ENCODE assay signal across 1 cellular context in the genomic region with DNA sequence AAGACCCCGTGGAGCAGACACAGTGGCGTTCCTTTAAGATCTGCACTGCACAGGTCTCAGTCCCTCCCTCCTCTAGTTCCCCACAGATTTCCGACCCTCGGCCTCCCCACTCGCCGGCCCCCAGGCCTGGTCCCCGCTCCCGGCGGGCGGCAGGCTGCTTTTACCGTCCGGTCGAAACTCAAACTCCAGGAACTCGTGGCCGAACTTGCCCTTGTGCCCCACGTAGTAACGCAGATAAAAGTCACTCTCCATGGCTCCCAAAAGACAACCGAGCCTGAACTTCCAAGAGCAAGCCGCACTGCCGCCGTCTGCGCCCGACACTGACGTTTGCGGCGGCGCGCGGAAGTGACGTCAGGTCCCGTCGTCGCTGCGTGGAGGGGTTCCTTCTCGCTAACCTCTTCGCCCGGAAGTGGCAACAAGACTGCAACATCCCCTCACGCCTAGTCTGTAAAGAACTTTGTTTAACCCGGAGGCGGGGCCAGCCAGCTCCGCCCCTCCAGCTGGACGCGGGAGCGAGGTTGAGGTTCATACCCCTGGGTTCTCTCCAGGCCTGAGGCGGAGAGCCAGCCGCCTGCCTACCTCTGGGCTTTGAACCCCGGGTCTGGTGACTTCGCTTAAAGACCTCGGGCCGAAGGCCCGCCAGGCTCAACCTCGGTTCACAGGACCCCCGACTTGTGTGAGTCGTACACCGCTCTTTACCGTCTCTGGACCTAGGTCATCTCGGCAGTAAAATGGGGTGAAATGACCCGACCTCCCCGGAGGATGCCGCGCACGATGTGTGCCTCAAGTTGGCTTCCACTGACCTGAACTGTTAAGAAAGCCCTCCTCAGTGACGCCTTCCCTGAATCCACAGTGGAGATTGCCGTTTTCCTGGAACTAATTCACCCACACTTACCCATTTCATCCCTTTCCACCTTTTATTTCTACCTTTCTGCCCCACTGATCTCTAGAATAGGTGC.
TF ChIP-seq lines count a peak whose summit lies in the region.

A gene (minus strand): TSS at position 322 of the 959 bp plus-strand sequence. CDS start 70 bp downstream, at position 252.

TF ChIP-seq in HEK293, 187 proteins besides CTCF, POLR2A, EP300 and RAD21 (continued from another document and continues in another):
- TF ChIP-seq, protein P1, sequence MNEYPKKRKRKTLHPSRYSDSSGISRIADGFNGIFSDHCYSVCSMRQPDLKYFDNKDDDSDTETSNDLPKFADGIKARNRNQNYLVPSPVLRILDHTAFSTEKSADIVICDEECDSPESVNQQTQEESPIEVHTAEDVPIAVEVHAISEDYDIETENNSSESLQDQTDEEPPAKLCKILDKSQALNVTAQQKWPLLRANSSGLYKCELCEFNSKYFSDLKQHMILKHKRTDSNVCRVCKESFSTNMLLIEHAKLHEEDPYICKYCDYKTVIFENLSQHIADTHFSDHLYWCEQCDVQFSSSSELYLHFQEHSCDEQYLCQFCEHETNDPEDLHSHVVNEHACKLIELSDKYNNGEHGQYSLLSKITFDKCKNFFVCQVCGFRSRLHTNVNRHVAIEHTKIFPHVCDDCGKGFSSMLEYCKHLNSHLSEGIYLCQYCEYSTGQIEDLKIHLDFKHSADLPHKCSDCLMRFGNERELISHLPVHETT (tag by site-specific recombination; IDR thresholded peaks at IDR 0.05) = 0 out of 2 replicates have a peak, but pooled peaks have one; percentile 53
- TF ChIP-seq, protein P2, sequence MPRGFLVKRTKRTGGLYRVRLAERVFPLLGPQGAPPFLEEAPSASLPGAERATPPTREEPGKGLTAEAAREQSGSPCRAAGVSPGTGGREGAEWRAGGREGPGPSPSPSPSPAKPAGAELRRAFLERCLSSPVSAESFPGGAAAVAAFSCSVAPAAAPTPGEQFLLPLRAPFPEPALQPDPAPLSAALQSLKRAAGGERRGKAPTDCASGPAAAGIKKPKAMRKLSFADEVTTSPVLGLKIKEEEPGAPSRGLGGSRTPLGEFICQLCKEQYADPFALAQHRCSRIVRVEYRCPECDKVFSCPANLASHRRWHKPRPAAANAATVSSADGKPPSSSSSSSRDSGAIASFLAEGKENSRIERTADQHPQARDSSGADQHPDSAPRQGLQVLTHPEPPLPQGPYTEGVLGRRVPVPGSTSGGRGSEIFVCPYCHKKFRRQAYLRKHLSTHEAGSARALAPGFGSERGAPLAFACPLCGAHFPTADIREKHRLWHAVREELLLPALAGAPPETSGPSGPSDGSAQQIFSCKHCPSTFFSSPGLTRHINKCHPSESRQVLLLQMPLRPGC (tag by site-specific recombination; IDR thresholded peaks at IDR 0.05) = 0 out of 2 replicates have a peak, but pooled peaks have one; percentile 11
- 0 out of 2 replicates have a peak, but pooled peaks have one; percentile 69 for TF ChIP-seq ZNF501 (tag by site-specific recombination; IDR thresholded peaks at IDR 0.05)
- peak; percentile 98 for TF ChIP-seq ZNF2 (tag by site-specific recombination; IDR thresholded peaks at IDR 0.05)
- TF ChIP-seq, protein P3, sequence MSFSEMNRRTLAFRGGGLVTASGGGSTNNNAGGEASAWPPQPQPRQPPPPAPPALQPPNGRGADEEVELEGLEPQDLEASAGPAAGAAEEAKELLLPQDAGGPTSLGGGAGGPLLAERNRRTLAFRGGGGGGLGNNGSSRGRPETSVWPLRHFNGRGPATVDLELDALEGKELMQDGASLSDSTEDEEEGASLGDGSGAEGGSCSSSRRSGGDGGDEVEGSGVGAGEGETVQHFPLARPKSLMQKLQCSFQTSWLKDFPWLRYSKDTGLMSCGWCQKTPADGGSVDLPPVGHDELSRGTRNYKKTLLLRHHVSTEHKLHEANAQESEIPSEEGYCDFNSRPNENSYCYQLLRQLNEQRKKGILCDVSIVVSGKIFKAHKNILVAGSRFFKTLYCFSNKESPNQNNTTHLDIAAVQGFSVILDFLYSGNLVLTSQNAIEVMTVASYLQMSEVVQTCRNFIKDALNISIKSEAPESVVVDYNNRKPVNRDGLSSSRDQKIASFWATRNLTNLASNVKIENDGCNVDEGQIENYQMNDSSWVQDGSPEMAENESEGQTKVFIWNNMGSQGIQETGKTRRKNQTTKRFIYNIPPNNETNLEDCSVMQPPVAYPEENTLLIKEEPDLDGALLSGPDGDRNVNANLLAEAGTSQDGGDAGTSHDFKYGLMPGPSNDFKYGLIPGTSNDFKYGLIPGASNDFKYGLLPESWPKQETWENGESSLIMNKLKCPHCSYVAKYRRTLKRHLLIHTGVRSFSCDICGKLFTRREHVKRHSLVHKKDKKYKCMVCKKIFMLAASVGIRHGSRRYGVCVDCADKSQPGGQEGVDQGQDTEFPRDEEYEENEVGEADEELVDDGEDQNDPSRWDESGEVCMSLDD (tag by site-specific recombination; IDR thresholded peaks at IDR 0.05) = no peak
- TF ChIP-seq YY1 (tag by site-specific recombination; IDR thresholded peaks at IDR 0.05) = 0 out of 2 replicates have a peak, but pooled peaks have one; percentile 21
- 0 out of 2 replicates have a peak, but pooled peaks have one; percentile 11 for TF ChIP-seq YY2 (tag by site-specific recombination; IDR thresholded peaks at IDR 0.05)
- no peak for TF ChIP-seq ZNF549 (tag by site-specific recombination; IDR thresholded peaks at IDR 0.05)
- peak; percentile 78 for TF ChIP-seq ZFP37 (tag by site-specific recombination; IDR thresholded peaks at IDR 0.05)
- TF ChIP-seq, protein P4, sequence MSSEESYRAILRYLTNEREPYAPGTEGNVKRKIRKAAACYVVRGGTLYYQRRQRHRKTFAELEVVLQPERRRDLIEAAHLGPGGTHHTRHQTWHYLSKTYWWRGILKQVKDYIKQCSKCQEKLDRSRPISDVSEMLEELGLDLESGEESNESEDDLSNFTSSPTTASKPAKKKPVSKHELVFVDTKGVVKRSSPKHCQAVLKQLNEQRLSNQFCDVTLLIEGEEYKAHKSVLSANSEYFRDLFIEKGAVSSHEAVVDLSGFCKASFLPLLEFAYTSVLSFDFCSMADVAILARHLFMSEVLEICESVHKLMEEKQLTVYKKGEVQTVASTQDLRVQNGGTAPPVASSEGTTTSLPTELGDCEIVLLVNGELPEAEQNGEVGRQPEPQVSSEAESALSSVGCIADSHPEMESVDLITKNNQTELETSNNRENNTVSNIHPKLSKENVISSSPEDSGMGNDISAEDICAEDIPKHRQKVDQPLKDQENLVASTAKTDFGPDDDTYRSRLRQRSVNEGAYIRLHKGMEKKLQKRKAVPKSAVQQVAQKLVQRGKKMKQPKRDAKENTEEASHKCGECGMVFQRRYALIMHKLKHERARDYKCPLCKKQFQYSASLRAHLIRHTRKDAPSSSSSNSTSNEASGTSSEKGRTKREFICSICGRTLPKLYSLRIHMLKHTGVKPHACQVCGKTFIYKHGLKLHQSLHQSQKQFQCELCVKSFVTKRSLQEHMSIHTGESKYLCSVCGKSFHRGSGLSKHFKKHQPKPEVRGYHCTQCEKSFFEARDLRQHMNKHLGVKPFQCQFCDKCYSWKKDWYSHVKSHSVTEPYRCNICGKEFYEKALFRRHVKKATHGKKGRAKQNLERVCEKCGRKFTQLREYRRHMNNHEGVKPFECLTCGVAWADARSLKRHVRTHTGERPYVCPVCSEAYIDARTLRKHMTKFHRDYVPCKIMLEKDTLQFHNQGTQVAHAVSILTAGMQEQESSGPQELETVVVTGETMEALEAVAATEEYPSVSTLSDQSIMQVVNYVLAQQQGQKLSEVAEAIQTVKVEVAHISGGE (tag by site-specific recombination; conservative IDR thresholded peaks at IDR 0.05; ENCODE audit: low read depth) = peak; percentile 95
- TF ChIP-seq SETDB1 (IDR thresholded peaks at IDR 0.05; ENCODE audit: insufficient read length, low read length) = no peak
- no peak for TF ChIP-seq ZNF654 (tag by site-specific recombination; IDR thresholded peaks at IDR 0.05; ENCODE audit: low read depth)
- TF ChIP-seq ZNF24 (tag by site-specific recombination; IDR thresholded peaks at IDR 0.05) = 0 out of 2 replicates have a peak, but pooled peaks have one; percentile 61
- TF ChIP-seq ZNF341 (tag by site-specific recombination; IDR thresholded peaks at IDR 0.05; ENCODE audit: low read depth) = 0 out of 2 replicates have a peak, but pooled peaks have one; percentile 45
- TF ChIP-seq ZBTB8A (tag by site-specific recombination; IDR thresholded peaks at IDR 0.05) = 0 out of 2 replicates have a peak, but pooled peaks have one; percentile 25
- no peak for TF ChIP-seq ZIC2 (tag by site-specific recombination; IDR thresholded peaks at IDR 0.05)
- TF ChIP-seq, protein P5, sequence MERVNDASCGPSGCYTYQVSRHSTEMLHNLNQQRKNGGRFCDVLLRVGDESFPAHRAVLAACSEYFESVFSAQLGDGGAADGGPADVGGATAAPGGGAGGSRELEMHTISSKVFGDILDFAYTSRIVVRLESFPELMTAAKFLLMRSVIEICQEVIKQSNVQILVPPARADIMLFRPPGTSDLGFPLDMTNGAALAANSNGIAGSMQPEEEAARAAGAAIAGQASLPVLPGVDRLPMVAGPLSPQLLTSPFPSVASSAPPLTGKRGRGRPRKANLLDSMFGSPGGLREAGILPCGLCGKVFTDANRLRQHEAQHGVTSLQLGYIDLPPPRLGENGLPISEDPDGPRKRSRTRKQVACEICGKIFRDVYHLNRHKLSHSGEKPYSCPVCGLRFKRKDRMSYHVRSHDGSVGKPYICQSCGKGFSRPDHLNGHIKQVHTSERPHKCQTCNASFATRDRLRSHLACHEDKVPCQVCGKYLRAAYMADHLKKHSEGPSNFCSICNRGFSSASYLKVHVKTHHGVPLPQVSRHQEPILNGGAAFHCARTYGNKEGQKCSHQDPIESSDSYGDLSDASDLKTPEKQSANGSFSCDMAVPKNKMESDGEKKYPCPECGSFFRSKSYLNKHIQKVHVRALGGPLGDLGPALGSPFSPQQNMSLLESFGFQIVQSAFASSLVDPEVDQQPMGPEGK (tag by site-specific recombination; IDR thresholded peaks at IDR 0.05) = peak; percentile 61; the same call in 1 of the 2 replicates
- TF ChIP-seq ZXDB (tag by site-specific recombination; IDR thresholded peaks at IDR 0.05) = peak; percentile 93
- TF ChIP-seq ZNF768 (tag by site-specific recombination; IDR thresholded peaks at IDR 0.05) = no peak
- TF ChIP-seq, protein P6, sequence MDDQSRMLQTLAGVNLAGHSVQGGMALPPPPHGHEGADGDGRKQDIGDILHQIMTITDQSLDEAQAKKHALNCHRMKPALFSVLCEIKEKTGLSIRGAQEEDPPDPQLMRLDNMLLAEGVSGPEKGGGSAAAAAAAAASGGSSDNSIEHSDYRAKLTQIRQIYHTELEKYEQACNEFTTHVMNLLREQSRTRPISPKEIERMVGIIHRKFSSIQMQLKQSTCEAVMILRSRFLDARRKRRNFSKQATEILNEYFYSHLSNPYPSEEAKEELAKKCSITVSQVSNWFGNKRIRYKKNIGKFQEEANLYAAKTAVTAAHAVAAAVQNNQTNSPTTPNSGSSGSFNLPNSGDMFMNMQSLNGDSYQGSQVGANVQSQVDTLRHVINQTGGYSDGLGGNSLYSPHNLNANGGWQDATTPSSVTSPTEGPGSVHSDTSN (CRISPR knock-in tag; IDR thresholded peaks at IDR 0.05) = peak; percentile 79
- peak; percentile 51 for TF ChIP-seq GLIS2 (tag by site-specific recombination; IDR thresholded peaks at IDR 0.05)
- TF ChIP-seq ZNF404 (tag by site-specific recombination; IDR thresholded peaks at IDR 0.05) = no peak
- TF ChIP-seq, protein P7, sequence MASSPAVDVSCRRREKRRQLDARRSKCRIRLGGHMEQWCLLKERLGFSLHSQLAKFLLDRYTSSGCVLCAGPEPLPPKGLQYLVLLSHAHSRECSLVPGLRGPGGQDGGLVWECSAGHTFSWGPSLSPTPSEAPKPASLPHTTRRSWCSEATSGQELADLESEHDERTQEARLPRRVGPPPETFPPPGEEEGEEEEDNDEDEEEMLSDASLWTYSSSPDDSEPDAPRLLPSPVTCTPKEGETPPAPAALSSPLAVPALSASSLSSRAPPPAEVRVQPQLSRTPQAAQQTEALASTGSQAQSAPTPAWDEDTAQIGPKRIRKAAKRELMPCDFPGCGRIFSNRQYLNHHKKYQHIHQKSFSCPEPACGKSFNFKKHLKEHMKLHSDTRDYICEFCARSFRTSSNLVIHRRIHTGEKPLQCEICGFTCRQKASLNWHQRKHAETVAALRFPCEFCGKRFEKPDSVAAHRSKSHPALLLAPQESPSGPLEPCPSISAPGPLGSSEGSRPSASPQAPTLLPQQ (tag by site-specific recombination; IDR thresholded peaks at IDR 0.05) = 0 out of 2 replicates have a peak, but pooled peaks have one; percentile 72
- TF ChIP-seq, protein P8, sequence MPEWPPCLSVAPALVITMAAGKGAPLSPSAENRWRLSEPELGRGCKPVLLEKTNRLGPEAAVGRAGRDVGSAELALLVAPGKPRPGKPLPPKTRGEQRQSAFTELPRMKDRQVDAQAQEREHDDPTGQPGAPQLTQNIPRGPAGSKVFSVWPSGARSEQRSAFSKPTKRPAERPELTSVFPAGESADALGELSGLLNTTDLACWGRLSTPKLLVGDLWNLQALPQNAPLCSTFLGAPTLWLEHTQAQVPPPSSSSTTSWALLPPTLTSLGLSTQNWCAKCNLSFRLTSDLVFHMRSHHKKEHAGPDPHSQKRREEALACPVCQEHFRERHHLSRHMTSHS (tag by site-specific recombination; IDR thresholded peaks at IDR 0.05) = no peak
- TF ChIP-seq, protein P9, sequence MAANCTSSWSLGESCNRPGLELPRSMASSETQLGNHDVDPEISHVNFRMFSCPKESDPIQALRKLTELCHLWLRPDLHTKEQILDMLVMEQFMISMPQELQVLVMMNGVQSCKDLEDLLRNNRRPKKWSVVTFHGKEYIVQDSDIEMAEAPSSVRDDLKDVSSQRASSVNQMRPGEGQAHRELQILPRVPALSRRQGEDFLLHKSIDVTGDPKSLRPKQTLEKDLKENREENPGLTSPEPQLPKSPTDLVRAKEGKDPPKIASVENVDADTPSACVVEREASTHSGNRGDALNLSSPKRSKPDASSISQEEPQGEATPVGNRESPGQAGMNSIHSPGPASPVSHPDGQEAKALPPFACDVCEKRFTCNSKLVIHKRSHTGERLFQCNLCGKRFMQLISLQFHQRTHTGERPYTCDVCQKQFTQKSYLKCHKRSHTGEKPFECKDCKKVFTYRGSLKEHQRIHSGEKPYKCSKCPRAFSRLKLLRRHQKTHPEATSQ (tag by site-specific recombination; IDR thresholded peaks at IDR 0.05) = peak; percentile 17; the same call in 1 of the 2 replicates
- TF ChIP-seq KLF10 (tag by site-specific recombination; IDR thresholded peaks at IDR 0.05) = peak; percentile 44; the same call in 1 of the 2 replicates
- no peak for TF ChIP-seq ZNF473 (tag by site-specific recombination; IDR thresholded peaks at IDR 0.05)
- TF ChIP-seq ZNF184 (tag by site-specific recombination; IDR thresholded peaks at IDR 0.05) = peak; percentile 94
- peak; percentile 71; the same call in 1 of the 2 replicates for TF ChIP-seq TCF7L2 (IDR thresholded peaks at IDR 0.05; ENCODE audit: borderline replicate concordance, low read depth, low read length)
